In genomic region chr7:135242096-135242684, GRCh38 we compare ENCODE assay signal across 39 cellular contexts. TPM values are rescaled to one million over a fixed set of nuclear protein-coding genes. Genes with fewer than 3 reads are reported as not detected.
"Had no signal": no experiment of that assay in that cellular context is flagged by ENCODE, and none has a peak within 500 bp of the region (broad histone marks: within the 10 kb centered on the region; RNA-seq: fewer than 3 reads in every experiment).

No MANE protein-coding gene starts in this region.

- H3K4me3 ChIP-seq: adrenal gland, body of pancreas, breast epithelium had no signal

- H3K36me3 ChIP-seq: adrenal gland, brain microvascular endothelial cell, breast epithelium had no signal

- H3K36me3 Mint-ChIP-seq: activated CD4-positive, alpha-beta memory T cell treated with anti-CD3 and anti-CD28 coated beads for 36 hours; activated CD8-positive, alpha-beta memory T cell treated with anti-CD3 and anti-CD28 coated beads, Interleukin-2, amount 10 ng/mL, durations not matched to agents 7 days and 5 days; activated naive CD4-positive, alpha-beta T cell treated with anti-CD3 and anti-CD28 coated beads, Interleukin-2, amount 50 U/mL, for 72 hours; activated naive CD8-positive, alpha-beta T cell treated with anti-CD3 and anti-CD28 coated beads for 36 hours had no signal

- H3K27ac ChIP-seq: adrenal gland, body of pancreas, brain microvascular endothelial cell, breast epithelium, VCaP had no signal

- FAIRE-seq: astrocyte, TTC549 had no signal

- DNase-seq: activated B cell treated with CpG ODN at 0.5 μM for 24 hours; activated CD4-positive, alpha-beta memory T cell treated with anti-CD3 and anti-CD28 coated beads for 36 hours; activated CD4-positive, alpha-beta T cell treated with anti-CD3 and anti-CD28 coated beads for 4 hours; activated CD4-positive, alpha-beta T cell treated with anti-CD3 and anti-CD28 coated beads, Interleukin-2, amount 10 ng/mL, durations not matched to agents 24 days and 14 days; activated CD4-positive, alpha-beta T cell treated with anti-CD3 and anti-CD28 coated beads, Interleukin-2, amount 50 U/mL, for 1 hour; activated CD4-positive, alpha-beta T cell treated with anti-CD3 and anti-CD28 coated beads, Interleukin-2, amount 50 U/mL, for 4 hours; activated CD4-positive, CD25-positive, alpha-beta regulatory T cell treated with anti-CD3 and anti-CD28 coated beads, Interleukin-2, amount 50 U/mL, for 72 hours; activated CD8-positive, alpha-beta memory T cell treated with anti-CD3 and anti-CD28 coated beads, Interleukin-2, amount 10 ng/mL, durations not matched to agents 7 days and 5 days; activated CD8-positive, alpha-beta T cell treated with anti-CD3 and anti-CD28 coated beads for 36 hours; activated effector memory CD4-positive, alpha-beta T cell treated with anti-CD3 and anti-CD28 coated beads, Interleukin-2, amount 50 U/mL, for 16 hours; activated gamma-delta T cell treated with Interleukin-2 at 50 U/mL for 16 hours; activated naive CD4-positive, alpha-beta T cell; activated naive CD4-positive, alpha-beta T cell treated with anti-CD3 and anti-CD28 coated beads for 36 hours; activated naive CD4-positive, alpha-beta T cell treated with anti-CD3 and anti-CD28 coated beads, Interleukin-2, amount 50 U/mL, for 16 hours; activated naive CD8-positive, alpha-beta T cell treated with anti-CD3 and anti-CD28 coated beads for 36 hours; activated T-cell treated with anti-CD3 and anti-CD28 coated beads for 4 hours; activated T-cell treated with anti-CD3 and anti-CD28 coated beads, Interleukin-2, amount 50 U/mL, for 1 hour; activated T-cell treated with anti-CD3 and anti-CD28 coated beads, Interleukin-2, amount 50 U/mL, for 4 hours; activated T-cell treated with anti-CD3 and anti-CD28 coated beads, Interleukin-2, amount 50 U/mL, for 72 hours; adrenal gland; amniotic stem cell; aorta; body of pancreas; brain microvascular endothelial cell; central memory CD4-positive, alpha-beta T cell; T-helper 1 cell; T-helper 2 cell; T-helper 9 cell had no signal

- H3K4me3 Mint-ChIP-seq: activated B cell treated with CpG ODN at 0.5 μM for 24 hours; activated CD4-positive, alpha-beta memory T cell treated with anti-CD3 and anti-CD28 coated beads for 36 hours; activated CD4-positive, alpha-beta T cell treated with anti-CD3 and anti-CD28 coated beads, Interleukin-2, amount 10 ng/mL, durations not matched to agents 24 days and 14 days; activated CD8-positive, alpha-beta memory T cell treated with anti-CD3 and anti-CD28 coated beads, Interleukin-2, amount 10 ng/mL, durations not matched to agents 7 days and 5 days; activated CD8-positive, alpha-beta T cell treated with anti-CD3 and anti-CD28 coated beads for 36 hours; activated naive CD4-positive, alpha-beta T cell treated with anti-CD3 and anti-CD28 coated beads for 36 hours; activated naive CD8-positive, alpha-beta T cell treated with anti-CD3 and anti-CD28 coated beads for 36 hours; activated T-cell treated with anti-CD3 and anti-CD28 coated beads, Interleukin-2, amount 50 U/mL, for 4 hours; activated T-cell treated with anti-CD3 and anti-CD28 coated beads, Interleukin-2, amount 50 U/mL, for 72 hours; activated T-helper 1 cell treated with anti-CD3 and anti-CD28 coated beads, Interleukin-12 subunit alpha, Interleukin-12 subunit beta, Interleukin-2, Interleukin-4 antibody, amounts not matched to agents 30 ng/mL and 10 ng/mL and 1 ng/mL, durations not matched to agents 14 hours and 24 hours and 36 hours; activated T-helper 17 cell treated with anti-CD3 and anti-CD28 coated beads, Interleukin-2, amount 50 U/mL, for 72 hours; T-helper 1 cell treated with Interleukin-12 subunit alpha and Interleukin-12 subunit beta and Interleukin-4 antibody, amounts not matched to agents 30 μg/mL and 1 μg/mL, for 36 hours; T-helper 2 cell treated with Interferon-gamma antibody and Interleukin-4, amounts not matched to agents 5 μg/mL and 100 μg/mL, for 36 hours had no signal

- H3K27ac Mint-ChIP-seq: activated B cell treated with CpG ODN at 0.5 μM for 24 hours; activated CD4-positive, alpha-beta memory T cell treated with anti-CD3 and anti-CD28 coated beads for 36 hours; activated CD4-positive, alpha-beta T cell treated with anti-CD3 and anti-CD28 coated beads, Interleukin-2, amount 10 ng/mL, durations not matched to agents 24 days and 14 days; activated CD8-positive, alpha-beta memory T cell treated with anti-CD3 and anti-CD28 coated beads, Interleukin-2, amount 10 ng/mL, durations not matched to agents 7 days and 5 days; activated CD8-positive, alpha-beta T cell treated with anti-CD3 and anti-CD28 coated beads for 36 hours; activated naive CD4-positive, alpha-beta T cell treated with anti-CD3 and anti-CD28 coated beads for 36 hours; activated naive CD4-positive, alpha-beta T cell treated with anti-CD3 and anti-CD28 coated beads, Interleukin-2, amount 50 U/mL, for 72 hours; activated naive CD8-positive, alpha-beta T cell treated with anti-CD3 and anti-CD28 coated beads for 36 hours; activated T-cell treated with anti-CD3 and anti-CD28 coated beads, Interleukin-2, amount 50 U/mL, for 72 hours; activated T-helper 1 cell treated with anti-CD3 and anti-CD28 coated beads, Interleukin-12 subunit alpha, Interleukin-12 subunit beta, Interleukin-2, Interleukin-4 antibody, amounts not matched to agents 30 ng/mL and 10 ng/mL and 1 ng/mL, durations not matched to agents 14 hours and 24 hours and 36 hours; activated T-helper 17 cell treated with anti-CD3 and anti-CD28 coated beads, Interleukin-2, amount 50 U/mL, for 72 hours; T-helper 1 cell treated with Interleukin-12 subunit alpha and Interleukin-12 subunit beta and Interleukin-4 antibody, amounts not matched to agents 30 μg/mL and 1 μg/mL, for 36 hours; T-helper 2 cell treated with Interferon-gamma antibody and Interleukin-4, amounts not matched to agents 5 μg/mL and 100 μg/mL, for 36 hours had no signal

- H3K27me3 ChIP-seq: body of pancreas, breast epithelium had no signal

- H3K4me1 ChIP-seq: adrenal gland, body of pancreas, breast epithelium had no signal

- H3K9me3 ChIP-seq: adrenal gland, body of pancreas, breast epithelium had no signal

- H3K9me3 Mint-ChIP-seq: activated B cell treated with CpG ODN at 0.5 μM for 24 hours; activated CD4-positive, alpha-beta memory T cell treated with anti-CD3 and anti-CD28 coated beads for 36 hours; activated CD4-positive, alpha-beta T cell treated with anti-CD3 and anti-CD28 coated beads, Interleukin-2, amount 10 ng/mL, durations not matched to agents 24 days and 14 days; activated CD8-positive, alpha-beta T cell treated with anti-CD3 and anti-CD28 coated beads for 36 hours; activated naive CD4-positive, alpha-beta T cell treated with anti-CD3 and anti-CD28 coated beads for 36 hours; activated naive CD4-positive, alpha-beta T cell treated with anti-CD3 and anti-CD28 coated beads, Interleukin-2, amount 50 U/mL, for 72 hours; activated naive CD8-positive, alpha-beta T cell treated with anti-CD3 and anti-CD28 coated beads for 36 hours; activated T-cell treated with anti-CD3 and anti-CD28 coated beads, Interleukin-2, amount 50 U/mL, for 4 hours; activated T-cell treated with anti-CD3 and anti-CD28 coated beads, Interleukin-2, amount 50 U/mL, for 72 hours; activated T-helper 1 cell treated with anti-CD3 and anti-CD28 coated beads, Interleukin-12 subunit alpha, Interleukin-12 subunit beta, Interleukin-2, Interleukin-4 antibody, amounts not matched to agents 30 ng/mL and 10 ng/mL and 1 ng/mL, durations not matched to agents 14 hours and 24 hours and 36 hours; activated T-helper 17 cell treated with anti-CD3 and anti-CD28 coated beads, Interleukin-2, amount 50 U/mL, for 72 hours; T-helper 1 cell treated with Interleukin-12 subunit alpha and Interleukin-12 subunit beta and Interleukin-4 antibody, amounts not matched to agents 30 μg/mL and 1 μg/mL, for 36 hours; T-helper 2 cell treated with Interferon-gamma antibody and Interleukin-4, amounts not matched to agents 5 μg/mL and 100 μg/mL, for 36 hours had no signal

- H3K4me1 Mint-ChIP-seq: activated CD4-positive, alpha-beta T cell treated with anti-CD3 and anti-CD28 coated beads, Interleukin-2, amount 10 ng/mL, durations not matched to agents 24 days and 14 days; activated CD8-positive, alpha-beta memory T cell treated with anti-CD3 and anti-CD28 coated beads, Interleukin-2, amount 10 ng/mL, durations not matched to agents 7 days and 5 days; activated T-helper 17 cell treated with anti-CD3 and anti-CD28 coated beads, Interleukin-2, amount 50 U/mL, for 72 hours had no signal

- ATAC-seq: activated CD8-positive, alpha-beta memory T cell treated with anti-CD3 and anti-CD28 coated beads, Interleukin-2, amount 10 ng/mL, durations not matched to agents 7 days and 5 days; activated CD8-positive, alpha-beta T cell treated with anti-CD3 and anti-CD28 coated beads for 36 hours; activated naive CD4-positive, alpha-beta T cell treated with anti-CD3 and anti-CD28 coated beads, Interleukin-2, amount 50 U/mL, for 72 hours; activated T-cell treated with anti-CD3 and anti-CD28 coated beads, Interleukin-2, amount 50 U/mL, for 4 hours; activated T-cell treated with anti-CD3 and anti-CD28 coated beads, Interleukin-2, amount 50 U/mL, for 72 hours; activated T-helper 17 cell treated with anti-CD3 and anti-CD28 coated beads, Interleukin-2, amount 50 U/mL, for 72 hours; body of pancreas had no signal

RNA-seq across cellular contexts. Expression of gene STRA8, which starts 8.6 kb away (rescaled TPM):
- total RNA-seq: activated B cell treated with CpG ODN at 0.5 μM for 24 hours; activated CD4-positive, alpha-beta memory T cell treated with anti-CD3 and anti-CD28 coated beads for 36 hours; activated CD4-positive, alpha-beta T cell treated with anti-CD3 and anti-CD28 coated beads, Interleukin-2, amount 10 ng/mL, durations not matched to agents 24 days and 14 days; activated CD8-positive, alpha-beta memory T cell treated with anti-CD3 and anti-CD28 coated beads, Interleukin-2, amount 10 ng/mL, durations not matched to agents 7 days and 5 days; activated CD8-positive, alpha-beta T cell treated with anti-CD3 and anti-CD28 coated beads for 36 hours; activated naive CD4-positive, alpha-beta T cell treated with anti-CD3 and anti-CD28 coated beads for 36 hours; activated naive CD4-positive, alpha-beta T cell treated with anti-CD3 and anti-CD28 coated beads, Interleukin-2, amount 50 U/mL, for 72 hours; activated naive CD8-positive, alpha-beta T cell treated with anti-CD3 and anti-CD28 coated beads for 36 hours; activated T-cell treated with anti-CD3 and anti-CD28 coated beads, Interleukin-2, amount 50 U/mL, for 4 hours; activated T-cell treated with anti-CD3 and anti-CD28 coated beads, Interleukin-2, amount 50 U/mL, for 72 hours; activated T-helper 1 cell treated with anti-CD3 and anti-CD28 coated beads, Interleukin-12 subunit alpha, Interleukin-12 subunit beta, Interleukin-2, Interleukin-4 antibody, amounts not matched to agents 30 ng/mL and 10 ng/mL and 1 ng/mL, durations not matched to agents 14 hours and 24 hours and 36 hours; activated T-helper 17 cell treated with anti-CD3 and anti-CD28 coated beads, Interleukin-2, amount 50 U/mL, for 72 hours; adrenal gland; aorta; astrocyte; body of pancreas; breast epithelium; cardiac septum; cerebellum had no signal
- polyA plus RNA-seq: adrenal gland, aorta had no signal
